Comparison of ENCODE assay signal across 28 cellular contexts in the genomic region with DNA sequence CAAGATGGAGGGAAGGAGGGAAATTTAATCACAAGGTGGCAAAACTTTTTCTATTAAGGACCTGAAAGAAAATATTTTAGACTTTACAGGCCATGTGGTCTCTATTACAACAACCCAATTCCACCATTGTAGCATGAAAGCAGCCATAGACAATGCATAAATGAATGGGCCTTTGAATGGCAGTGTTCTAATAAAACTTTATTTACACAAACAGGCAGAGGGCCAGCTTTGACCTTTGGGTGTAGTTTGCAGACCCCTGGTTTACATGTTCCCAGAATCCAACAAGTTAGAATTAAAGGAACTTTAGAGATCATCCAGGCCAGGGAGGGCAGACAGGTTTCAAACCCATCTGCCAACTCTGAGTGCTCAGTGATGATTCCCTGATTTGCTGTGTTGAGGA.
A peak's percentile ranks its signal among the peaks of the same experiment; 100 is the strongest.
DNase-seq lines count a peak whose midpoint lies in the region; ATAC-seq, FAIRE-seq and TF ChIP-seq lines count a peak whose summit lies in the region.
"Had no signal": no experiment of that assay in that cellular context is flagged by ENCODE, and none has a peak within 500 bp of the region (broad histone marks: within the 10 kb centered on the region; RNA-seq: fewer than 3 reads in every experiment).

No MANE protein-coding gene starts in this region.

- CTCF ChIA-PET in HepG2 (lab: Yijun Ruan, JAX; ENCODE audit: low intra/inter-chr PET ratio, low total read pairs), result no interaction called here

- no peaks in the 10 kb centered on the region for H3K36me3 ChIP-seq in heart left ventricle
- no peaks in the 10 kb centered on the region for H3K36me3 ChIP-seq in HepG2 (replicated peaks in 1 of 2; ENCODE audit: control insufficient read depth in 1 of 2, insufficient read depth in 2 of 2, low read length in 2 of 2)
- H3K36me3 ChIP-seq in rectal smooth muscle tissue (ENCODE audit: control insufficient read depth, insufficient read depth, low read length), result no peaks in the 10 kb centered on the region
- H3K36me3 ChIP-seq in adrenal gland (replicated peaks in 1 of 2), result no peaks in the 10 kb centered on the region
- no peaks in the 10 kb centered on the region for H3K36me3 ChIP-seq in upper lobe of left lung
- H3K36me3 ChIP-seq: SJSA1, WERI-Rb-1 had no signal

- BruUV-seq in HepG2 (replicated peaks; lab: Mats Ljungman, UMichigan), result no TSS peak

- no peak for TF ChIP-seq EP300 in HepG2 (IDR thresholded peaks at IDR 0.05; ENCODE audit: low read depth in 2 of 2, low read length in 2 of 2)
- TF ChIP-seq EP300 in HepG2 (CRISPR knock-in tag; IDR thresholded peaks at IDR 0.05; ENCODE audit: borderline replicate concordance), result no peak
- TF ChIP-seq EP300 in upper lobe of left lung (IDR thresholded peaks at IDR 0.05), result no peak

- intact Hi-C loops in heart left ventricle (cut with DNase I), result no loop called here
- intact Hi-C loops in Right ventricle myocardium inferior (cut with DNase I), result no loop called here
- intact Hi-C loops in HepG2 (cut with micrococcal nuclease; ENCODE audit: unreplicated experiment), result loop anchor here (1.0 kb wide), 1 partner anchor 24 kb away; no protein-coding TSS in a partner anchor
- intact Hi-C loops in adrenal gland (cut with DNase I), result no loop called here

- H3K27me3 ChIP-seq in heart left ventricle (no peaks in the 10 kb centered on the region), HepG2 (ENCODE audit: control insufficient read depth in 1 of 2, insufficient read depth in 2 of 2, low read length in 2 of 2) (peaks cover 4 to 42% of the 10 kb centered on the region in 2 experiments; a peak in 4 of 5 replicates), rectal smooth muscle tissue (ENCODE audit: control insufficient read depth, insufficient read depth, low read length) (no peaks in the 10 kb centered on the region), adrenal gland (no peaks in the 10 kb centered on the region), upper lobe of left lung (no peaks in the 10 kb centered on the region)
- H3K27me3 ChIP-seq: SJSA1 had no signal

- no peaks in the 10 kb centered on the region for H3K79me2 ChIP-seq in HepG2 (ENCODE audit: insufficient read depth, low read length)

- POLR2A ChIA-PET in HepG2 (lab: Yijun Ruan, JAX), result interaction anchor here (1.0 to 2.2 kb wide), 10 partner anchors 9 to 115 kb away, joined by 3 to 11 read pairs (median 4); no protein-coding TSS in a partner anchor

- no peak overlapping the region for H3K9ac ChIP-seq in HepG2 (ENCODE audit: insufficient read depth, low read depth, low read length)
- no peak overlapping the region for H3K9ac ChIP-seq in rectal smooth muscle tissue (ENCODE audit: low read length)

- TF ChIP-seq POLR2A in heart left ventricle (IDR thresholded peaks at IDR 0.05) (no peak), HepG2 (IDR thresholded peaks at IDR 0.05; ENCODE audit: insufficient read depth in 1 of 2, low read depth in 2 of 2, low read length in 2 of 2) (no peak), adrenal gland (IDR thresholded peaks at IDR 0.05) (no peak), upper lobe of left lung (IDR thresholded peaks at IDR 0.05) (no peak)

- H4K20me1 ChIP-seq in HepG2 (ENCODE audit: insufficient read depth, low read length), result no peaks in the 10 kb centered on the region

- in situ Hi-C loops in HepG2 (cut with HindIII; ENCODE audit: extremely low pct_ligation_motif_present, low pct_unique_long_range_greater_than_20kb), result no loop called here

- H3K4me1 ChIP-seq in heart left ventricle, result peaks cover 0 to 20% (median 8%) of the 10 kb centered on the region in 12 donors
- H3K4me1 ChIP-seq in HepG2 (ENCODE audit: insufficient read depth, low read length), result peaks cover 32% of the 10 kb centered on the region
- H3K4me1 ChIP-seq in rectal smooth muscle tissue (ENCODE audit: control insufficient read depth, insufficient read depth, low read length), result no peaks in the 10 kb centered on the region
- peaks cover 0 to 13% of the 10 kb centered on the region in 2 donors for H3K4me1 ChIP-seq in adrenal gland (replicated peaks in 1 of 2)
- H3K4me1 ChIP-seq in upper lobe of left lung, result peaks cover 13 to 29% (median 15%) of the 10 kb centered on the region in 4 donors

- H2AFZ ChIP-seq in HepG2 (ENCODE audit: low read length), result no peak overlapping the region

- peak overlapping the region; percentile 25 for H3K4me3 Mint-ChIP-seq in type B pancreatic cell
- H3K4me3 Mint-ChIP-seq: natural killer cell treated with Interleukin-12 subunit alpha and Interleukin-12 subunit beta and Interleukin-15 and Interleukin-18, amount 100 ng/mL, for 72 hours; stimulated activated naive CD8-positive, alpha-beta T cell treated with anti-CD3 and anti-CD28 coated beads, Interleukin-15, amount 100 ng/mL, for 72 hours had no signal

- H3K9me3 Mint-ChIP-seq in type B pancreatic cell, result peaks cover 10% of the 10 kb centered on the region

- TF ChIP-seq RAD21 in HepG2 (CRISPR knock-in tag; IDR thresholded peaks at IDR 0.05), result no peak

- no peaks in the 10 kb centered on the region for H3K27me3 Mint-ChIP-seq in type B pancreatic cell

- DNase-seq in heart left ventricle, result no peak
- DNase-seq in Right ventricle myocardium inferior (ENCODE audit: missing footprints), result no peak
- DNase-seq in HepG2 (ENCODE audit: low spot score), result no peak
- no peak for DNase-seq in type B pancreatic cell (ENCODE audit: extremely low spot score, unreplicated experiment)
- DNase-seq in adrenal gland, result no peak
- DNase-seq in upper lobe of left lung, result no peak
- DNase-seq: activated CD4-positive, alpha-beta T cell treated with anti-CD3 and anti-CD28 coated beads for 48 hours; activated effector memory CD4-positive, alpha-beta T cell treated with Interleukin-2 at 50 U/mL for 16 hours; cortex of kidney; effector memory CD4-positive, alpha-beta T cell; mammary epithelial cell; mucosa of descending colon; NCI-H1092 treated with DMSO at 0.1 percent for 48 hours; NCI-H1694 treated with DMSO at 0.1 percent for 48 hours; NCI-H446 treated with DMSO at 0.1 percent for 48 hours; NCI-H774; retina; stimulated activated CD4-positive, alpha-beta T cell treated with anti-CD3 and anti-CD28 coated beads, Interleukin-2, amount 100 ng/mL, for 48 hours; stimulated activated naive CD8-positive, alpha-beta T cell treated with anti-CD3 and anti-CD28 coated beads, Interleukin-15, amount 100 ng/mL, for 72 hours; T1000; WERI-Rb-1 had no signal

- H3K27ac ChIP-seq in heart left ventricle (peak overlapping the region in 11 of 12 donors; percentile 31 to 85 (median 66)), HepG2 (ENCODE audit: extremely low read length, insufficient read depth, low read length) (no peak overlapping the region), rectal smooth muscle tissue (ENCODE audit: low read depth, low read length) (peak overlapping the region; percentile 4), adrenal gland (peak overlapping the region in 2 of 5 donors; percentile 59 to 84), upper lobe of left lung (peak overlapping the region in 2 of 4 donors; percentile 24 to 30)
- H3K27ac ChIP-seq: SJSA1, WERI-Rb-1 had no signal

- H3K4me3 ChIP-seq in heart left ventricle (no peak overlapping the region), HepG2 (replicated peaks in 1 of 3; ENCODE audit: insufficient read depth in 1 of 3, low read depth in 2 of 3, low read length in 3 of 3) (no peak overlapping the region), rectal smooth muscle tissue (ENCODE audit: low read length) (no peak overlapping the region), adrenal gland (no peak overlapping the region), upper lobe of left lung (no peak overlapping the region)
- H3K4me3 ChIP-seq: mucosa of descending colon, SJSA1 had no signal

- H3K9me3 ChIP-seq in heart left ventricle, result peaks cover 0 to 9% (median 0%) of the 10 kb centered on the region in 12 donors
- peaks cover 16% of the 10 kb centered on the region for H3K9me3 ChIP-seq in HepG2 (ENCODE audit: low read length)
- H3K9me3 ChIP-seq in adrenal gland (replicated peaks in 1 of 3), result no peaks in the 10 kb centered on the region
- no peaks in the 10 kb centered on the region for H3K9me3 ChIP-seq in upper lobe of left lung
- H3K9me3 ChIP-seq: mucosa of descending colon, SJSA1 had no signal

- H3K4me1 Mint-ChIP-seq in type B pancreatic cell (ENCODE audit: unreplicated experiment), result peaks cover 5% of the 10 kb centered on the region

- H3K36me3 Mint-ChIP-seq in type B pancreatic cell, result no peaks in the 10 kb centered on the region
- H3K36me3 Mint-ChIP-seq: natural killer cell treated with Interleukin-12 subunit alpha and Interleukin-12 subunit beta and Interleukin-15 and Interleukin-18, amount 100 ng/mL, for 72 hours had no signal

- H3K27ac Mint-ChIP-seq in type B pancreatic cell, result no peak overlapping the region
- H3K27ac Mint-ChIP-seq: activated naive CD4-positive, alpha-beta T cell treated with anti-CD3 and anti-CD28 coated beads, Interleukin-2, amount 50 U/mL, for 72 hours; natural killer cell treated with Interleukin-12 subunit alpha and Interleukin-12 subunit beta and Interleukin-15 and Interleukin-18, amount 100 ng/mL, for 72 hours; stimulated activated naive CD8-positive, alpha-beta T cell treated with anti-CD3 and anti-CD28 coated beads, Interleukin-15, amount 100 ng/mL, for 72 hours had no signal

- no peak for FAIRE-seq in HepG2 (lab: Jason Lieb, UNC)
- FAIRE-seq: keratinocyte had no signal

- ATAC-seq in heart left ventricle (no peak), Right ventricle myocardium inferior (no peak), HepG2 (no peak), HG02610 (IDR thresholded peaks at IDR 0.05; ENCODE audit: unreplicated experiment) (no peak), upper lobe of left lung (ENCODE audit: low FRiP score in 2 of 2) (no peak)
- ATAC-seq: activated naive CD4-positive, alpha-beta T cell treated with anti-CD3 and anti-CD28 coated beads, Interleukin-2, amount 50 U/mL, for 72 hours; HCT116; natural killer cell treated with Interleukin-12 subunit alpha and Interleukin-12 subunit beta and Interleukin-15 and Interleukin-18, amount 100 ng/mL, for 72 hours; stimulated activated naive CD8-positive, alpha-beta T cell treated with anti-CD3 and anti-CD28 coated beads, Interleukin-15, amount 100 ng/mL, for 72 hours had no signal

- TF ChIP-seq CTCF in heart left ventricle (IDR thresholded peaks at IDR 0.05) (no peak), HepG2 (CRISPR knock-in tag; IDR thresholded peaks at IDR 0.05) (no peak), type B pancreatic cell (conservative IDR thresholded peaks at IDR 0.05) (no peak), adrenal gland (IDR thresholded peaks at IDR 0.05) (no peak), upper lobe of left lung (IDR thresholded peaks at IDR 0.05) (no peak)

- no peak overlapping the region for H3K4me2 ChIP-seq in HepG2 (ENCODE audit: low read depth, low read length)

TF ChIP-seq in HepG2, 621 proteins besides CTCF, POLR2A, EP300 and RAD21 (continues in another document):
- TF ChIP-seq ZNF670 (CRISPR knock-in tag; IDR thresholded peaks at IDR 0.05; ENCODE audit: borderline replicate concordance), result no peak
- TF ChIP-seq MZF1 (CRISPR knock-in tag; IDR thresholded peaks at IDR 0.05; ENCODE audit: borderline replicate concordance), result no peak
- no peak for TF ChIP-seq PRPF4 (IDR thresholded peaks at IDR 0.05; ENCODE audit: low read depth, low read length, poor library complexity, severe bottlenecking)
- TF ChIP-seq JARID2 (CRISPR knock-in tag; IDR thresholded peaks at IDR 0.05; ENCODE audit: insufficient replicate concordance), result no peak
